Comparison of ENCODE assay signal across 11 cellular contexts in genomic region chr11:8722156-8722555, GRCh38. TPM values are rescaled to one million over a fixed set of nuclear protein-coding genes. Genes with fewer than 3 reads are reported as not detected.
DNase-seq lines count a peak whose midpoint lies in the region; ATAC-seq, FAIRE-seq and TF ChIP-seq lines count a peak whose summit lies in the region.
"Had no signal": no experiment of that assay in that cellular context is flagged by ENCODE, and none has a peak within 500 bp of the region (broad histone marks: within the 10 kb centered on the region; RNA-seq: fewer than 3 reads in every experiment).

No MANE protein-coding gene starts in this region.

- no peak overlapping the region for H2AFZ ChIP-seq in H1 (ENCODE audit: low read length)

- H2BK12ac ChIP-seq in H1 (ENCODE audit: low read depth, low read length) = peak overlapping the region; percentile 84; the same call in 1 of the 2 replicates

- peaks cover 19 to 73% (median 62%) of the 10 kb centered on the region in 12 donors for H3K4me1 ChIP-seq in heart left ventricle
- peaks cover 0 to 17% (median 11%) of the 10 kb centered on the region in 4 experiments; a peak in 4 of 7 replicates for H3K4me1 ChIP-seq in H1 (replicated peaks in 1 of 4; ENCODE audit: control insufficient read depth in 3 of 4, insufficient read depth in 4 of 4, low read length in 3 of 4)
- peaks cover 50 to 72% of the 10 kb centered on the region in 2 donors for H3K4me1 ChIP-seq in muscle layer of duodenum (ENCODE audit: control insufficient read depth in 1 of 2, insufficient read depth in 2 of 2, low read length in 2 of 2)
- peaks cover 62% of the 10 kb centered on the region for H3K4me1 ChIP-seq in upper lobe of right lung

- peaks cover 0 to 34% (median 11%) of the 10 kb centered on the region in 9 donors for H3K36me3 ChIP-seq in heart left ventricle
- H3K36me3 ChIP-seq in H1 (ENCODE audit: control insufficient read depth in 2 of 4, insufficient read depth in 4 of 4, low read length in 3 of 4) = peaks cover 0 to 6% (median 0%) of the 10 kb centered on the region in 4 experiments; a peak in 1 of 8 replicates
- H3K36me3 ChIP-seq in muscle layer of duodenum (ENCODE audit: control insufficient read depth in 1 of 2, insufficient read depth in 2 of 2, low read length in 2 of 2) = peaks cover 13 to 19% of the 10 kb centered on the region in 2 donors
- peaks cover 7% of the 10 kb centered on the region for H3K36me3 ChIP-seq in upper lobe of right lung
- no peaks in the 10 kb centered on the region; the same call in 1 of the 2 replicates for H3K36me3 ChIP-seq in H7 (replicated peaks; ENCODE audit: control insufficient read depth, insufficient read depth, low read length)

- H3K56ac ChIP-seq in H1 (replicated peaks; ENCODE audit: insufficient read length, low read depth, low read length) = no peak overlapping the region

- H3K4me3 ChIP-seq in heart left ventricle = no peak overlapping the region
- H3K4me3 ChIP-seq in H1 (ENCODE audit: extremely low read depth in 1 of 4, insufficient read depth in 2 of 4, low read depth in 3 of 4, low read length in 4 of 4) = no peak overlapping the region
- H3K4me3 ChIP-seq in muscle layer of duodenum (ENCODE audit: low read depth in 1 of 2, low read length in 2 of 2) = peak overlapping the region in 1 of 2 donors; percentile 15
- no peak overlapping the region for H3K4me3 ChIP-seq in upper lobe of right lung
- H3K4me3 ChIP-seq in H7 (ENCODE audit: insufficient read depth, low read depth, low read length) = no peak overlapping the region
- H3K4me3 ChIP-seq in coronary artery = no peak overlapping the region

- TF ChIP-seq RAD21 in H1 (IDR thresholded peaks at IDR 0.05 in 1 of 2, conservative IDR thresholded peaks at IDR 0.05 in 1 of 2; ENCODE audit: low read depth in 2 of 2, low read length in 2 of 2) = no peak

- H3K9me3 ChIP-seq in heart left ventricle (no peaks in the 10 kb centered on the region), H1 (ENCODE audit: insufficient read depth in 2 of 2, low read depth in 1 of 2, low read length in 1 of 2) (no peaks in the 10 kb centered on the region), muscle layer of duodenum (ENCODE audit: control insufficient read depth in 1 of 2, low read length in 2 of 2) (no peaks in the 10 kb centered on the region), upper lobe of right lung (no peaks in the 10 kb centered on the region)

- H3K9ac ChIP-seq in H1 (replicated peaks in 1 of 4; ENCODE audit: extremely low read depth in 1 of 4, low read depth in 3 of 4, low read length in 3 of 4) = no peak overlapping the region

- no peaks in the 10 kb centered on the region for H3K23me2 ChIP-seq in H1 (ENCODE audit: low read depth, low read length)

- no peak overlapping the region for H3K14ac ChIP-seq in H1 (ENCODE audit: insufficient read length)

- no peak for TF ChIP-seq EP300 in H1 (IDR thresholded peaks at IDR 0.05; ENCODE audit: borderline replicate concordance in 1 of 2, low read depth in 2 of 2, low read length in 2 of 2)

- H3K27ac ChIP-seq in heart left ventricle (peak overlapping the region in 10 of 12 donors; percentile 3 to 95 (median 55)), H1 (ENCODE audit: low read depth, low read length) (no peak overlapping the region), muscle layer of duodenum (ENCODE audit: low read length) (peak overlapping the region; percentile 95), upper lobe of right lung (peak overlapping the region; percentile 58), coronary artery (peak overlapping the region in 1 of 2 donors; percentile 93)

- POLR2A ChIA-PET in H1 (lab: Charles Lee; ENCODE audit: partially characterized antibody) = interaction anchor here (0.6 to 4.2 kb wide), 8 partner anchors 8 to 572 kb away, joined by 3 to 24 read pairs (median 6); partner anchors contain the start of genes RPL27A and TRIM66

- CTCF ChIA-PET in H1 (lab: Charles Lee; ENCODE audit: partially characterized antibody) = interaction anchor here (0.6 to 2.6 kb wide), 5 partner anchors 8 to 40 kb away, joined by 3 to 9 read pairs (median 5); partner anchors contain the start of genes RPL27A and TRIM66

- H3K27me3 ChIP-seq in heart left ventricle = no peaks in the 10 kb centered on the region
- H3K27me3 ChIP-seq in H1 (replicated peaks in 1 of 4; ENCODE audit: control insufficient read depth in 3 of 4, extremely low read depth in 1 of 4, insufficient read depth in 3 of 4, low read length in 3 of 4) = no peaks in the 10 kb centered on the region
- H3K27me3 ChIP-seq in muscle layer of duodenum (ENCODE audit: low read depth, low read length) = no peaks in the 10 kb centered on the region
- no peaks in the 10 kb centered on the region for H3K27me3 ChIP-seq in upper lobe of right lung
- H3K27me3 ChIP-seq in H7 (ENCODE audit: control insufficient read depth, insufficient read depth, low read length) = no peaks in the 10 kb centered on the region

- TF ChIP-seq POLR2A in heart left ventricle (IDR thresholded peaks at IDR 0.05) (no peak), H1 (IDR thresholded peaks at IDR 0.05; ENCODE audit: control extremely low read depth in 1 of 2, low read depth in 2 of 2, low read length in 2 of 2) (no peak)

- no peaks in the 10 kb centered on the region for H3K79me2 ChIP-seq in H1 (ENCODE audit: control insufficient read depth in 1 of 2, insufficient read depth in 2 of 2, low read length in 2 of 2)

- H3K4me2 ChIP-seq in H1 (ENCODE audit: insufficient read depth in 1 of 2, low read depth in 2 of 2, low read length in 2 of 2) = no peak overlapping the region

- intact Hi-C loops in heart left ventricle (cut with DNase I) (loop anchor here in 1 of 10 donors (10.0 kb wide), 1 partner anchor 83 kb away; no protein-coding TSS in a partner anchor), Right ventricle myocardium superior (cut with DNase I) (no loop called here), upper lobe of right lung (cut with DNase I) (no loop called here)

- H3K79me1 ChIP-seq in H1 (ENCODE audit: low read depth, low read length) = peaks cover 3% of the 10 kb centered on the region; the same call in 1 of the 2 replicates

- no peak overlapping the region for H3K23ac ChIP-seq in H1 (ENCODE audit: insufficient read length)

- no peak overlapping the region for H4K5ac ChIP-seq in H1 (ENCODE audit: insufficient read length, low read depth, low read length)

- H2BK15ac ChIP-seq in H1 (ENCODE audit: low read length) = no peak overlapping the region; the same call in 1 of the 2 replicates

- FAIRE-seq in H1 (lab: Jason Lieb, UNC) = no peak
- no peak for FAIRE-seq in GM19239 (lab: Jason Lieb, UNC)

- H3K4ac ChIP-seq in H1 (replicated peaks; ENCODE audit: insufficient read length, low read depth, low read length) = no peak overlapping the region

- DNase-seq in heart left ventricle (peak in 1 of 5 donors; percentile 30), Right ventricle myocardium superior (no peak), H1 (ENCODE audit: low read depth in 1 of 2, low spot score in 2 of 2) (no peak), upper lobe of right lung (no peak), GM19239 (ENCODE audit: insufficient read length, low spot score) (no peak), H7 (no peak), coronary artery (ENCODE audit: low spot score) (no peak)
- DNase-seq: activated B cell treated with CpG ODN at 0.5 μM for 24 hours, NCI-H1930 had no signal

- H4K20me1 ChIP-seq in H1 (replicated peaks in 1 of 2; ENCODE audit: control insufficient read depth in 1 of 2, insufficient read depth in 2 of 2, low read length in 2 of 2) = no peaks in the 10 kb centered on the region

- ATAC-seq in heart left ventricle (no peak), Right ventricle myocardium superior (ENCODE audit: poor library complexity) (no peak), upper lobe of right lung (no peak)
- ATAC-seq: Panc1 had no signal

- H2AK5ac ChIP-seq in H1 (ENCODE audit: low read depth, low read length) = no peak overlapping the region; the same call in 1 of the 2 replicates

- 55 to 68% (median 64%) methylated on average over 5 of the region's 5 CpGs for WGBS in heart left ventricle, 4 donors
- 90% methylated on average over 5 of the region's 5 CpGs; no CpG with 5 or more reads in 1 of the 2 experiments for WGBS in H1 (ENCODE audit: extremely low coverage in 1 of 2, insufficient coverage in 1 of 2, insufficient read length in 1 of 2, insufficient replicate concordance in 2 of 2, low coverage in 1 of 2, low lambda C conversion rate in 2 of 2, missing lambda C conversion rate in 1 of 2), 2 experiments

- H4K8ac ChIP-seq in H1 (ENCODE audit: extremely low read depth, insufficient read depth, low read length) = no peak overlapping the region

- no peak overlapping the region for H3K18ac ChIP-seq in H1 (ENCODE audit: extremely low read depth, low read length)

- no peak overlapping the region for H2BK20ac ChIP-seq in H1 (ENCODE audit: low read length)

- no peak overlapping the region for H2BK120ac ChIP-seq in H1 (replicated peaks; ENCODE audit: low read depth, low read length)

- TF ChIP-seq CTCF in heart left ventricle (IDR thresholded peaks at IDR 0.05) = no peak
- no peak for TF ChIP-seq CTCF in H1 (IDR thresholded peaks at IDR 0.05; ENCODE audit: control extremely low read depth in 1 of 3, insufficient read depth in 1 of 3, low read depth in 1 of 3, low read length in 3 of 3)
- no peak for TF ChIP-seq CTCF in upper lobe of right lung (IDR thresholded peaks at IDR 0.05)
- TF ChIP-seq CTCF in coronary artery (IDR thresholded peaks at IDR 0.05) = no peak

- H4K91ac ChIP-seq in H1 (replicated peaks; ENCODE audit: insufficient read length, low read length) = no peak overlapping the region

- peak overlapping the region; percentile 7 for H2BK5ac ChIP-seq in H1 (ENCODE audit: low read depth, low read length)

RNA-seq across cellular contexts. Expression of gene RPL27A, which starts 39.6 kb away (rescaled TPM):
- total RNA-seq in heart left ventricle = 100 to 1,000 TPM; 299 to 597 (median 438) TPM
- 1,000 to 10,000 TPM; 1,719 to 2,980 TPM for polyA plus RNA-seq in heart left ventricle
- 549 TPM for total RNA-seq in Right ventricle myocardium superior
- 1,756 and 1,761 TPM in 2 replicates for total RNA-seq in H1 (2021; fragmentation: NEBNext Ultra II Directional; extraction: Animal tissue kit (Norgen Biotek cat#: 25700))
- 1,777 and 1,837 TPM in 2 replicates for polyA plus RNA-seq in H1 (2011; rRNA removed)
- 2,449 TPM for polyA plus RNA-seq in H1 (2011; cell fraction: cytosol; rRNA removed)
- 879 TPM for polyA plus RNA-seq in H1 (2011; cell fraction: nucleus; rRNA removed)
- 2,701 to 2,826 TPM (median 2,726 TPM) in 4 replicates for polyA plus RNA-seq in H1 (2012, experiment 1 of 2)
- polyA plus RNA-seq in H1 (2012, experiment 2 of 2) = 37,839 TPM
- polyA plus RNA-seq in H1 (2013, experiment 1 of 2) = 2,237 TPM
- 2,283 TPM for polyA plus RNA-seq in H1 (2013, experiment 2 of 2)
- polyA minus RNA-seq in H1 (2011; rRNA and poly(A)+ RNA removed) = 410 and 445 TPM in 2 replicates
- 498 TPM for polyA minus RNA-seq in H1 (2011; cell fraction: cytosol; rRNA and poly(A)+ RNA removed)
- polyA minus RNA-seq in H1 (2011; cell fraction: nucleus; rRNA and poly(A)+ RNA removed) = 541 TPM
- total RNA-seq in upper lobe of right lung = 835 TPM
- 901 and 1,070 TPM in 2 replicates for total RNA-seq in H7 (2014; rRNA removed; shearing (Covaris generic))

RNA-seq across cellular contexts. Expression of gene TRIM66, which starts 39.7 kb away (rescaled TPM):
- total RNA-seq in heart left ventricle = 10 to 100 TPM in 1 of 9 donors, 1 to 10 TPM in 7, under 1 TPM in 1; 0.71 to 10.1 (median 4.1) TPM
- polyA plus RNA-seq in heart left ventricle = 1 to 10 TPM in 1 of 2 donors, under 1 TPM in 1; 0.72 to 2.6 TPM
- total RNA-seq in Right ventricle myocardium superior = 2.4 TPM
- total RNA-seq in H1 (2021; fragmentation: NEBNext Ultra II Directional; extraction: Animal tissue kit (Norgen Biotek cat#: 25700)) = 3.0 and 3.1 TPM in 2 replicates
- polyA plus RNA-seq in H1 (2011; rRNA removed) = 3.5 and 4.4 TPM in 2 replicates
- 4.7 TPM for polyA plus RNA-seq in H1 (2011; cell fraction: cytosol; rRNA removed)
- polyA plus RNA-seq in H1 (2011; cell fraction: nucleus; rRNA removed) = 17.7 TPM
- polyA plus RNA-seq in H1 (2012, experiment 1 of 2) = 3.2 to 4.1 TPM (median 3.7 TPM) in 4 replicates
- 0.46 TPM for polyA plus RNA-seq in H1 (2012, experiment 2 of 2)
- polyA plus RNA-seq in H1 (2013, experiment 1 of 2) = 2.2 TPM
- 1.5 TPM for polyA plus RNA-seq in H1 (2013, experiment 2 of 2)
- 7.1 and 16.9 TPM in 2 replicates for polyA minus RNA-seq in H1 (2011; rRNA and poly(A)+ RNA removed)
- polyA minus RNA-seq in H1 (2011; cell fraction: cytosol; rRNA and poly(A)+ RNA removed) = 2.7 TPM
- polyA minus RNA-seq in H1 (2011; cell fraction: nucleus; rRNA and poly(A)+ RNA removed) = 13.4 TPM
- total RNA-seq in upper lobe of right lung = 15.0 TPM
- 0.83 and 0.96 TPM in 2 replicates for total RNA-seq in H7 (2014; rRNA removed; shearing (Covaris generic))
